18 cellular contexts compared by ENCODE assay signal in the genomic region with DNA sequence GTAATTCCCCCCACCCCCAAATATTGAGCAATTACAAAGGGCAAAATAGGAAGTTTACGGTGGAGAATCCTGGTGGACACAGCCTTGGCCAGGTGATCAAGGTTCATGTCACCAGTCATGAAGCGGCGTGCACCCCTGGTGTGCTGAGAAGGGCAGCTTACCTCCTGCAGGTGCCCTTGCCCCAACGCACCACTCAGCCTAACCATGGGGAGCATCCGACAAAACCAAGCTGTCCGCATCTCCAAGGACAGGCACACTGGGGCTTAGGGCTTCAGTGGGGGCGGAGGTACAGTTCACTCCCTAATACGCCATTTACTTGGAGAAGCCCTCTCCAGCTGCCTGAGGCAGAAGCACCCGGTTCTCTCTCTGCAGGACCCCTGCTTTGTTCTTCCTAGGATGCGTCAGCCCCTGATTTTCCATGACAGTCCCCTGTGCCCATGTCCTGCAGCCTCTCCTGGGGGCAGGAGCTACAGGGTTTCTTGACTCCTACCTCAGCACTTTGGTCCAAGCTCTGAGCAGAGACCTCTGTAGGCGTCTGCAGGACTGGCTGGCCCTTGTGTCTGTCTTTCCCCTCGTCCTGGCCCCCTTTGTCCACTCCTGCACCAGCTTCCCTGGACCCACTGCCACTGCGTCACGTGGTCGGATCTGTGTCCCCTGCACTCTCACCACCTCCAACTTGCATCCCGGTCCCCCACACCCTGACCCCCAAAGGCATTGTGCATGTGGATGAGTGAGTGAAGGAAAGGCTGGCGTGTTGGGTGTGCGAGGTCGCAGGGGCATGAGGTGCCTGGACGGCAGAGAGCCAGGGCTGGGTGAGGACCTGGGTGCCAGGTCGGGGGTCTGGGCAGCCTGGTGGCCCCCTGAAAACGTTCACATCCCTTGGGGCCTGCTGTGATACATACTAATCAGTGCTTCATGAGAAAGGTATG.
DNase-seq lines count a peak whose midpoint lies in the region; ATAC-seq, FAIRE-seq and TF ChIP-seq lines count a peak whose summit lies in the region.
"Had no signal": no experiment of that assay in that cellular context is flagged by ENCODE, and none has a peak within 500 bp of the region (broad histone marks: within the 10 kb centered on the region; RNA-seq: fewer than 3 reads in every experiment).

No MANE protein-coding gene starts in this region.

- H3K36me3 ChIP-seq in H7 (replicated peaks; ENCODE audit: control insufficient read depth, insufficient read depth, low read length) (no peaks in the 10 kb centered on the region), Karpas-422 (ENCODE audit: insufficient read depth, low read length) (peaks cover 78% of the 10 kb centered on the region), kidney (ENCODE audit: control insufficient read depth in 1 of 2, insufficient read depth in 2 of 2, low read length in 2 of 2) (no peaks in the 10 kb centered on the region)
- H3K36me3 ChIP-seq: SJSA1 had no signal

- H3K4me1 Mint-ChIP-seq in activated CD4-positive, alpha-beta T cell treated with anti-CD3 and anti-CD28 coated beads, Interleukin-2, amount 10 ng/mL, durations not matched to agents 24 days and 14 days: no peaks in the 10 kb centered on the region

- H2AFZ ChIP-seq in Karpas-422 (ENCODE audit: low read length): no peak overlapping the region

- H3K27ac ChIP-seq in Karpas-422 (ENCODE audit: low read length) (peak overlapping the region; percentile 20; the same call in 1 of the 2 replicates), kidney (ENCODE audit: low read depth in 2 of 2, low read length in 2 of 2) (no peak overlapping the region)
- H3K27ac ChIP-seq: RWPE1, SJSA1 had no signal

- no peaks in the 10 kb centered on the region for H3K9me2 ChIP-seq in Karpas-422 (replicated peaks; ENCODE audit: insufficient read depth, low read length)

- TF ChIP-seq CTCF in kidney (IDR thresholded peaks at IDR 0.05; ENCODE audit: borderline replicate concordance, extremely low read depth, insufficient read depth): no peak

- H3K4me2 ChIP-seq in Karpas-422 (ENCODE audit: low read depth, low read length, poor library complexity, severe bottlenecking): no peak overlapping the region

- intact Hi-C loops in kidney (cut with DNase I) (no loop called here), posterior vena cava (cut with DNase I) (no loop called here)
- intact Hi-C loops in activated CD4-positive, alpha-beta T cell treated with anti-CD3 and anti-CD28 coated beads, Interleukin-2, amount 10 ng/mL, durations not matched to agents 24 days and 14 days (cut with micrococcal nuclease): no loop called here

- H3K79me2 ChIP-seq in Karpas-422 (ENCODE audit: low read length): peaks cover 97% of the 10 kb centered on the region

- H3K36me3 Mint-ChIP-seq in activated CD4-positive, alpha-beta T cell treated with anti-CD3 and anti-CD28 coated beads, Interleukin-2, amount 10 ng/mL, durations not matched to agents 24 days and 14 days (ENCODE audit: low read depth): no peaks in the 10 kb centered on the region

- ATAC-seq in GM21423 (IDR thresholded peaks at IDR 0.05; ENCODE audit: unreplicated experiment) (no peak), HG03095 (IDR thresholded peaks at IDR 0.05; ENCODE audit: unreplicated experiment) (no peak)

- H3K4me3 Mint-ChIP-seq in activated CD4-positive, alpha-beta T cell treated with anti-CD3 and anti-CD28 coated beads, Interleukin-2, amount 10 ng/mL, durations not matched to agents 24 days and 14 days: no peak overlapping the region

- H3K4me1 ChIP-seq in Karpas-422 (ENCODE audit: low read length) (peaks cover 57% of the 10 kb centered on the region), kidney (ENCODE audit: control insufficient read depth in 1 of 2, insufficient read depth in 1 of 2, low read depth in 1 of 2, low read length in 2 of 2) (no peaks in the 10 kb centered on the region)
- H3K4me1 ChIP-seq: SJSA1 had no signal

- H3K9me3 Mint-ChIP-seq in activated CD4-positive, alpha-beta T cell treated with anti-CD3 and anti-CD28 coated beads, Interleukin-2, amount 10 ng/mL, durations not matched to agents 24 days and 14 days: no peaks in the 10 kb centered on the region

- peak; percentile 50 for DNase-seq in H7
- DNase-seq in Karpas-422: no peak
- peak; percentile 53 for DNase-seq in kidney
- DNase-seq in posterior vena cava (ENCODE audit: low spot score): peak; percentile 76
- DNase-seq in activated CD4-positive, alpha-beta T cell treated with anti-CD3 and anti-CD28 coated beads, Interleukin-2, amount 10 ng/mL, durations not matched to agents 24 days and 14 days: no peak
- DNase-seq: COR-L47, HCEC 1CT, MV-4-11, NCI-H1417, NCI-H1930, NCI-H2171, NCI-H446, OCI-M1 had no signal

- H3K4me3 ChIP-seq in H7 (ENCODE audit: insufficient read depth, low read depth, low read length): no peak overlapping the region
- H3K4me3 ChIP-seq in Karpas-422 (ENCODE audit: low read length): no peak overlapping the region
- no peak overlapping the region for H3K4me3 ChIP-seq in kidney (ENCODE audit: low read length in 2 of 2)
- H3K4me3 ChIP-seq: SJSA1 had no signal

- H3K27me3 ChIP-seq in H7 (ENCODE audit: control insufficient read depth, insufficient read depth, low read length) (no peaks in the 10 kb centered on the region), Karpas-422 (ENCODE audit: low read length) (no peaks in the 10 kb centered on the region)

- H3K9me3 ChIP-seq in Karpas-422 (ENCODE audit: low read length): no peaks in the 10 kb centered on the region; the same call in 1 of the 2 replicates
- no peaks in the 10 kb centered on the region for H3K9me3 ChIP-seq in kidney (ENCODE audit: control insufficient read depth in 1 of 2, low read length in 2 of 2)
- H3K9me3 ChIP-seq: SJSA1 had no signal

- H4K20me1 ChIP-seq in Karpas-422 (ENCODE audit: insufficient read depth, low read depth, low read length): peaks cover 13% of the 10 kb centered on the region; the same call in 1 of the 2 replicates

- no peaks in the 10 kb centered on the region for H3K27me3 Mint-ChIP-seq in activated CD4-positive, alpha-beta T cell treated with anti-CD3 and anti-CD28 coated beads, Interleukin-2, amount 10 ng/mL, durations not matched to agents 24 days and 14 days

- no peak overlapping the region for H3K27ac Mint-ChIP-seq in activated CD4-positive, alpha-beta T cell treated with anti-CD3 and anti-CD28 coated beads, Interleukin-2, amount 10 ng/mL, durations not matched to agents 24 days and 14 days

- H3K9ac ChIP-seq in Karpas-422 (ENCODE audit: low read length): no peak overlapping the region
- no peak overlapping the region for H3K9ac ChIP-seq in kidney (ENCODE audit: low read length in 2 of 2)

- FAIRE-seq in kidney (lab: Jason Lieb, UNC): no peak
- FAIRE-seq: GM19239 had no signal

Comparison
In these comparisons a context has a peak if more than half of its experiments do, and no peak if none do; other contexts are left out.
1. DNase-seq: peak in H7 (single experiment), kidney (single experiment) and posterior vena cava (single experiment); none in Karpas-422 (single experiment) and activated CD4-positive, alpha-beta T cell treated with anti-CD3 and anti-CD28 coated beads, Interleukin-2, amount 10 ng/mL, durations not matched to agents 24 days and 14 days (single experiment).